Comparison of ENCODE assay signal across 33 cellular contexts in genomic region chr17:14750866-14751265, GRCh38.
DNase-seq lines count a peak whose midpoint lies in the region; ATAC-seq and TF ChIP-seq lines count a peak whose summit lies in the region.
"Had no signal": no experiment of that assay in that cellular context is flagged by ENCODE, and none has a peak within 500 bp of the region (broad histone marks: within the 10 kb centered on the region; RNA-seq: fewer than 3 reads in every experiment).

No MANE protein-coding gene starts in this region.

- peak overlapping the region; percentile 56 for H2BK15ac ChIP-seq in neuronal stem cell (ENCODE audit: low read length)

- no peaks in the 10 kb centered on the region for H3K9me3 ChIP-seq in esophagus muscularis mucosa
- H3K9me3 ChIP-seq in neuronal stem cell (replicated peaks in 1 of 2; ENCODE audit: control insufficient read depth in 2 of 2, insufficient read depth in 1 of 2, low read depth in 1 of 2, low read length in 2 of 2) = peaks cover 0 to 5% of the 10 kb centered on the region in 2 donors
- H3K9me3 ChIP-seq: A549, BE2C, Caco-2 had no signal

- no peak overlapping the region for H3K27ac ChIP-seq in esophagus muscularis mucosa (replicated peaks in 1 of 4)
- H3K27ac ChIP-seq in neuronal stem cell (replicated peaks; ENCODE audit: low read length) = no peak overlapping the region
- H3K27ac ChIP-seq: 22Rv1; A549; BLaER1; BLaER1 treated with 17β-estradiol and CSF1 and Interleukin-3, amounts not matched to agents 10 nM and 100 nM; C4-2B had no signal

- no peak overlapping the region for H3K4ac ChIP-seq in neuronal stem cell (ENCODE audit: low read length)

- no peak overlapping the region for H2BK12ac ChIP-seq in neuronal stem cell (ENCODE audit: low read length)

- H3K4me1 ChIP-seq in esophagus muscularis mucosa (no peaks in the 10 kb centered on the region), neuronal stem cell (ENCODE audit: control insufficient read depth in 2 of 2, insufficient read depth in 1 of 2, low read depth in 1 of 2, low read length in 2 of 2) (no peaks in the 10 kb centered on the region)
- H3K4me1 ChIP-seq: BE2C, Caco-2 had no signal

- TF ChIP-seq POLR2A in esophagus muscularis mucosa (IDR thresholded peaks at IDR 0.05; ENCODE audit: low read depth) = no peak

- no peaks in the 10 kb centered on the region for H3K36me3 Mint-ChIP-seq in osteocyte (ENCODE audit: unreplicated experiment)
- H3K36me3 Mint-ChIP-seq: CD4-positive, alpha-beta memory T cell; CD4-positive, CD25-positive, alpha-beta regulatory T cell; CD8-positive, alpha-beta T cell had no signal

- no peaks in the 10 kb centered on the region for H3K79me1 ChIP-seq in neuronal stem cell (ENCODE audit: low read depth, low read length)

- H3K18ac ChIP-seq in neuronal stem cell (ENCODE audit: low read length) = peak overlapping the region; percentile 54

- no peak overlapping the region for H3K27ac Mint-ChIP-seq in osteocyte (ENCODE audit: unreplicated experiment)
- H3K27ac Mint-ChIP-seq: B cell; CD14-positive monocyte; CD4-positive, alpha-beta memory T cell; CD4-positive, alpha-beta T cell; CD4-positive, CD25-positive, alpha-beta regulatory T cell; CD8-positive, alpha-beta memory T cell; CD8-positive, alpha-beta T cell had no signal

- H3K4me3 Mint-ChIP-seq in osteocyte (ENCODE audit: unreplicated experiment) = no peak overlapping the region
- H3K4me3 Mint-ChIP-seq: B cell; CD14-positive monocyte; CD4-positive, alpha-beta memory T cell; CD4-positive, alpha-beta T cell; CD4-positive, CD25-positive, alpha-beta regulatory T cell; CD8-positive, alpha-beta memory T cell; CD8-positive, alpha-beta T cell had no signal

- H3K23ac ChIP-seq in neuronal stem cell (ENCODE audit: low read depth, low read length, poor library complexity) = no peak overlapping the region

- no peaks in the 10 kb centered on the region for H3K27me3 Mint-ChIP-seq in osteocyte (ENCODE audit: unreplicated experiment)
- H3K27me3 Mint-ChIP-seq: CD4-positive, alpha-beta T cell; CD4-positive, CD25-positive, alpha-beta regulatory T cell had no signal

- H3K14ac ChIP-seq in neuronal stem cell (ENCODE audit: low read length) = no peak overlapping the region

- H2BK5ac ChIP-seq in neuronal stem cell (ENCODE audit: low read length) = no peak overlapping the region

- no peak overlapping the region for H3K9ac ChIP-seq in neuronal stem cell (ENCODE audit: low read depth, low read length, poor library complexity)
- H3K9ac ChIP-seq: BLaER1; BLaER1 treated with 17β-estradiol and CSF1 and Interleukin-3, amounts not matched to agents 10 nM and 100 nM had no signal

- intact Hi-C loops in esophagus muscularis mucosa (cut with DNase I) = no loop called here
- intact Hi-C loops in left ventricle myocardium superior (cut with micrococcal nuclease) = no loop called here

- no peak overlapping the region for H2AFZ ChIP-seq in neuronal stem cell (ENCODE audit: low read length)

- no peak for ATAC-seq in GM18498 (IDR thresholded peaks at IDR 0.05; ENCODE audit: unreplicated experiment)
- ATAC-seq in left ventricle myocardium superior = no peak
- no peak for ATAC-seq in HG02678 (IDR thresholded peaks at IDR 0.05; ENCODE audit: unreplicated experiment)
- ATAC-seq: A549; CD8-positive, alpha-beta T cell had no signal

- H2BK120ac ChIP-seq in neuronal stem cell (ENCODE audit: low read depth, low read length) = no peak overlapping the region

- H3K27me3 ChIP-seq in esophagus muscularis mucosa = no peaks in the 10 kb centered on the region
- H3K27me3 ChIP-seq in neuronal stem cell (ENCODE audit: control insufficient read depth in 3 of 3, insufficient read depth in 3 of 3, low read depth in 1 of 3, low read length in 3 of 3) = no peaks in the 10 kb centered on the region
- H3K27me3 ChIP-seq: BE2C had no signal

- TF ChIP-seq CTCF in esophagus muscularis mucosa (IDR thresholded peaks at IDR 0.05) = no peak
- TF ChIP-seq CTCF in osteocyte (IDR thresholded peaks at IDR 0.05) = no peak

- H4K8ac ChIP-seq in neuronal stem cell (ENCODE audit: low read depth, low read length) = no peak overlapping the region

- no peaks in the 10 kb centered on the region for H3K9me3 Mint-ChIP-seq in osteocyte (ENCODE audit: unreplicated experiment)
- H3K9me3 Mint-ChIP-seq: CD4-positive, alpha-beta memory T cell; CD4-positive, alpha-beta T cell; CD4-positive, CD25-positive, alpha-beta regulatory T cell; CD8-positive, alpha-beta memory T cell; CD8-positive, alpha-beta T cell had no signal

- H3K4me3 ChIP-seq in esophagus muscularis mucosa = no peak overlapping the region
- no peak overlapping the region for H3K4me3 ChIP-seq in neuronal stem cell (ENCODE audit: low read length in 2 of 2)
- H3K4me3 ChIP-seq: A549; BLaER1; BLaER1 treated with 17β-estradiol and CSF1 and Interleukin-3, amounts not matched to agents 10 nM and 100 nM had no signal

- peak; percentile 64 for DNase-seq in esophagus muscularis mucosa (ENCODE audit: extremely low spot score)
- no peak for DNase-seq in neuronal stem cell (ENCODE audit: low spot score)
- peak; percentile 76 for DNase-seq in osteocyte (ENCODE audit: extremely low spot score, unreplicated experiment)
- DNase-seq in left ventricle myocardium superior = no peak
- DNase-seq: 8988T; ACHN; AML-193; BE2C; C1 segment of cervical spinal cord; Caco-2; Calu3; CD4-positive, alpha-beta memory T cell; CD4-positive, alpha-beta T cell; CD4-positive, CD25-positive, alpha-beta regulatory T cell; CD8-positive, alpha-beta memory T cell; CD8-positive, alpha-beta T cell; COR-L47; DMS 273 treated with DMSO at 0.1 percent for 48 hours; DMS153; DMS53; DMS79; DMS79 treated with DMSO at 0.1 percent for 48 hours; DND-41; EL had no signal

- no peak overlapping the region for H3K4me2 ChIP-seq in neuronal stem cell (ENCODE audit: insufficient read depth, low read length, poor library complexity, severe bottlenecking)
- H3K4me2 ChIP-seq: A549; BLaER1; BLaER1 treated with 17β-estradiol and CSF1 and Interleukin-3, amounts not matched to agents 10 nM and 100 nM had no signal

- H2AK5ac ChIP-seq in neuronal stem cell (ENCODE audit: low read depth, low read length) = peak overlapping the region; percentile 22

- no peaks in the 10 kb centered on the region for H3K36me3 ChIP-seq in esophagus muscularis mucosa
- H3K36me3 ChIP-seq in neuronal stem cell (replicated peaks in 1 of 2; ENCODE audit: control insufficient read depth in 2 of 2, insufficient read depth in 2 of 2, low read length in 2 of 2) = no peaks in the 10 kb centered on the region
- H3K36me3 ChIP-seq: BE2C; BLaER1; BLaER1 treated with 17β-estradiol and CSF1 and Interleukin-3, amounts not matched to agents 10 nM and 100 nM had no signal

- no CpG with 5 or more reads among the region's 5 CpGs for WGBS in esophagus muscularis mucosa
- no CpG with 5 or more reads among the region's 5 CpGs for WGBS in neuronal stem cell (ENCODE audit: extremely low coverage in 2 of 2, insufficient read length in 2 of 2, insufficient replicate concordance in 1 of 2), 2 donors

- peaks cover 7% of the 10 kb centered on the region for H3K4me1 Mint-ChIP-seq in osteocyte (ENCODE audit: unreplicated experiment)
- H3K4me1 Mint-ChIP-seq: B cell; CD4-positive, alpha-beta memory T cell; CD4-positive, CD25-positive, alpha-beta regulatory T cell; CD8-positive, alpha-beta memory T cell had no signal

- TF ChIP-seq EP300 in esophagus muscularis mucosa (IDR thresholded peaks at IDR 0.05) = no peak

- H4K91ac ChIP-seq in neuronal stem cell (ENCODE audit: low read depth, low read length, poor library complexity) = no peak overlapping the region

Comparison
In these comparisons a context has a peak if more than half of its experiments do, and no peak if none do; other contexts are left out.
1. DNase-seq: peak in esophagus muscularis mucosa (single experiment) and osteocyte (single experiment); none in neuronal stem cell (single experiment) and left ventricle myocardium superior (single experiment).